24 cellular contexts compared by ENCODE assay signal in genomic region chr4:120163895-120164294, GRCh38.
"Had no signal": no experiment of that assay in that cellular context is flagged by ENCODE, and none has a peak within 500 bp of the region (broad histone marks: within the 10 kb centered on the region; RNA-seq: fewer than 3 reads in every experiment).

No MANE protein-coding gene starts in this region.

- ATAC-seq: effector memory CD8-positive, alpha-beta T cell; esophagus mucosa; foreskin keratinocyte; gastrocnemius medialis; gastroesophageal sphincter had no signal

- H3K4me1 ChIP-seq: colonic mucosa, esophagus squamous epithelium, foreskin keratinocyte had no signal

- H3K4me3 ChIP-seq: colonic mucosa, coronary artery, dorsolateral prefrontal cortex, esophagus muscularis mucosa, esophagus squamous epithelium, gastrocnemius medialis, gastroesophageal sphincter, heart left ventricle, heart right ventricle had no signal

- H3K27ac ChIP-seq: colonic mucosa, coronary artery, dorsolateral prefrontal cortex, epithelial cell of prostate, esophagus muscularis mucosa, esophagus squamous epithelium, foreskin keratinocyte, gastrocnemius medialis, gastroesophageal sphincter, heart left ventricle, heart right ventricle had no signal

- H3K27me3 ChIP-seq: colonic mucosa, dorsolateral prefrontal cortex, esophagus muscularis mucosa, esophagus squamous epithelium, foreskin keratinocyte, gastrocnemius medialis, gastroesophageal sphincter, heart left ventricle, heart right ventricle had no signal

- H3K9me3 ChIP-seq: colonic mucosa, esophagus muscularis mucosa, esophagus squamous epithelium, gastrocnemius medialis, gastroesophageal sphincter, heart left ventricle, heart right ventricle had no signal

- H3K36me3 ChIP-seq: colonic mucosa, esophagus muscularis mucosa, esophagus squamous epithelium, gastrocnemius medialis, gastroesophageal sphincter, heart left ventricle, heart right ventricle had no signal

- DNase-seq: colonic mucosa; cortex of kidney; dermis blood vessel endothelial cell; dorsolateral prefrontal cortex; effector CD4-positive, alpha-beta T cell; effector CD8-positive, alpha-beta T cell; effector memory CD4-positive, alpha-beta T cell; effector memory CD8-positive, alpha-beta T cell; endodermal cell; erythroblast; esophagus squamous epithelium; foreskin fibroblast; foreskin keratinocyte; foreskin melanocyte; gastrocnemius medialis; glutamatergic neuron; head of caudate nucleus; heart left ventricle; heart right ventricle had no signal
